ENCODE assay signal across 8 cellular contexts in the genomic region with DNA sequence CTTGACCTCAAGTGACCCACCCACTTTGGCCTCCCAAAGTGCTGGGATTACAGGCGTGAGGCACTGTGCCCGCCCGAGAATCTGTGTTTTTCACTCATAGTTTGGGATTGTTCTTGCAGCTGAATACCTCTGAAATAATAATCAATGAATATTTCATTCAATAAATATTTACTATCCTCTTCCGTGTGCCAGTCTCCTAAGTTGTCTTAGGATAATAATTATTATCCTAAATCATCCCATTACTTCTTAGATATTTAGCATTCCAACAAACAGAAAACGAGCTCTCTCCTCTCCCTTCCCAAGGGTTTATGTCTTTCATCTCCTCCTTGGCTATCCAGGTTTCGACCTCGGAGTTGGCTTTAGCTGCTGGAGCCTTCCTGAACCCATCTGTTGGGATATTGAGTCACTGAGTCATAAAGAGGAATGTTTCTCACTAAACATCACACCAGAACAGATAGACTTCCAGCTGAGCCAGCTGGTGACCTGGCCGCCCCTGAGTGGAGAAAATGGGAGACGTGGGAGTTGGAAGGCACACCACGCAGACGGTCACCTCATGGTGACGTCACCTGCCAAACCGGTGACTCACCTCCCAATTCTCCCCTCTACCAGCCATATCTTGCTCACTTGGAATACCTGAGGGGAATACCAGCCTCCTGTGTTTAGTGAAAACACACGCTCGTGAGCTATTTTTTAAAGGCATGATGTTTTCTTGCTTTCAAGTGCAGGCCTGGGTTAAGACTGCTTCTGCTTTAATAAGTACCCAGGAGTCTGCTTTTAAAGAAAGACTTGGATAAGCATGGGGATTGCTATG. TPM values are rescaled to one million over a fixed set of nuclear protein-coding genes. Genes with fewer than 3 reads are reported as not detected.
DNase-seq lines count a peak whose midpoint lies in the region; ATAC-seq, FAIRE-seq and TF ChIP-seq lines count a peak whose summit lies in the region.

No MANE protein-coding gene starts in this region.

- peaks cover 2 to 23% of the 10 kb centered on the region in 2 donors for H3K4me1 ChIP-seq in ascending aorta
- H3K4me1 ChIP-seq in kidney (ENCODE audit: control insufficient read depth in 1 of 2, insufficient read depth in 1 of 2, low read depth in 1 of 2, low read length in 2 of 2): peaks cover 0 to 4% of the 10 kb centered on the region in 2 donors
- H3K4me1 ChIP-seq in upper lobe of right lung: peaks cover 10% of the 10 kb centered on the region
- H3K4me1 ChIP-seq in CD8-positive, alpha-beta T cell (ENCODE audit: insufficient read depth, low read length): peaks cover 25% of the 10 kb centered on the region

- H3K4me3 ChIP-seq in ascending aorta (no peak overlapping the region), kidney (ENCODE audit: low read length in 2 of 2) (no peak overlapping the region), upper lobe of right lung (no peak overlapping the region)
- H3K4me3 ChIP-seq in CD8-positive, alpha-beta T cell (ENCODE audit: low read depth, low read length): no peak overlapping the region

- CTCF ChIA-PET in CD8-positive, alpha-beta T cell (lab: Charles Lee): interaction anchor here (1.2 to 8.2 kb wide), 2 partner anchors 39 to 312 kb away, joined by 3 to 83 read pairs; no protein-coding TSS in a partner anchor

- H3K4me1 Mint-ChIP-seq in CD8-positive, alpha-beta T cell (ENCODE audit: low read depth): peaks cover 29% of the 10 kb centered on the region

- no peaks in the 10 kb centered on the region for H3K27me3 Mint-ChIP-seq in CD8-positive, alpha-beta T cell (ENCODE audit: low read depth)

- TF ChIP-seq CTCF in ascending aorta (IDR thresholded peaks at IDR 0.05): no peak
- TF ChIP-seq CTCF in kidney (IDR thresholded peaks at IDR 0.05; ENCODE audit: borderline replicate concordance, extremely low read depth, insufficient read depth): no peak
- TF ChIP-seq CTCF in upper lobe of right lung (IDR thresholded peaks at IDR 0.05): no peak
- no peak for TF ChIP-seq CTCF in CD8-positive, alpha-beta T cell (IDR thresholded peaks at IDR 0.05)

- no peaks in the 10 kb centered on the region for H3K27me3 ChIP-seq in ascending aorta
- no peaks in the 10 kb centered on the region for H3K27me3 ChIP-seq in upper lobe of right lung
- no peaks in the 10 kb centered on the region for H3K27me3 ChIP-seq in CD8-positive, alpha-beta T cell (ENCODE audit: insufficient read depth, low read length)

- peak overlapping the region in 1 of 2 donors; percentile 47 for H3K9ac ChIP-seq in kidney (ENCODE audit: low read length in 2 of 2)

- H3K27ac Mint-ChIP-seq in CD8-positive, alpha-beta T cell: no peak overlapping the region

- DNase-seq in Right ventricle myocardium superior (peak; percentile 46), cardiac septum (ENCODE audit: low spot score) (no peak), ascending aorta (ENCODE audit: low spot score in 2 of 2) (peak; percentile 61 to 91), kidney (peak; percentile 91), upper lobe of right lung (no peak)
- no peak for DNase-seq in CD8-positive, alpha-beta T cell

- H3K27ac ChIP-seq in ascending aorta (peak overlapping the region; percentile 88 to 94), kidney (ENCODE audit: low read depth in 2 of 2, low read length in 2 of 2) (peak overlapping the region; percentile 10 to 54), upper lobe of right lung (peak overlapping the region; percentile 11)
- no peak overlapping the region for H3K27ac ChIP-seq in CD8-positive, alpha-beta T cell (ENCODE audit: low read depth, low read length)

- no peak overlapping the region for H3K4me3 Mint-ChIP-seq in CD8-positive, alpha-beta T cell

- intact Hi-C loops in Right ventricle myocardium superior (cut with DNase I): no loop called here
- intact Hi-C loops in cardiac septum (cut with DNase I): no loop called here
- intact Hi-C loops in ascending aorta (cut with DNase I): loop anchor here (2.0 to 10.0 kb wide), 3 partner anchors 28 to 438 kb away; no protein-coding TSS in a partner anchor
- intact Hi-C loops in kidney (cut with DNase I): no loop called here
- intact Hi-C loops in upper lobe of right lung (cut with DNase I): loop anchor here (10.0 kb wide), 1 partner anchor 308 kb away; no protein-coding TSS in a partner anchor
- intact Hi-C loops in CD8-positive, alpha-beta T cell (cut with DNase I, micrococcal nuclease): loop anchor here in 1 of 2 experiments (10.0 kb wide), 2 partner anchors 48 to 508 kb away; a partner anchor contains a TSS

- no peaks in the 10 kb centered on the region for H3K36me3 ChIP-seq in ascending aorta
- no peaks in the 10 kb centered on the region for H3K36me3 ChIP-seq in kidney (ENCODE audit: control insufficient read depth in 1 of 2, insufficient read depth in 2 of 2, low read length in 2 of 2)
- no peaks in the 10 kb centered on the region for H3K36me3 ChIP-seq in upper lobe of right lung
- no peaks in the 10 kb centered on the region for H3K36me3 ChIP-seq in CD8-positive, alpha-beta T cell (ENCODE audit: insufficient read depth, low read length)

- H3K36me3 Mint-ChIP-seq in CD8-positive, alpha-beta T cell: no peaks in the 10 kb centered on the region

- H3K9me3 Mint-ChIP-seq in CD8-positive, alpha-beta T cell: no peaks in the 10 kb centered on the region

- H3K9me3 ChIP-seq in ascending aorta: no peaks in the 10 kb centered on the region
- H3K9me3 ChIP-seq in kidney (ENCODE audit: control insufficient read depth in 1 of 2, low read length in 2 of 2): no peaks in the 10 kb centered on the region
- no peaks in the 10 kb centered on the region for H3K9me3 ChIP-seq in upper lobe of right lung
- H3K9me3 ChIP-seq in CD8-positive, alpha-beta T cell (ENCODE audit: low read length): no peaks in the 10 kb centered on the region

- no peak for FAIRE-seq in kidney (lab: Jason Lieb, UNC)

- no peak for ATAC-seq in Right ventricle myocardium superior (ENCODE audit: poor library complexity)
- ATAC-seq in upper lobe of right lung: peak; percentile 25
- ATAC-seq in HG03565 (IDR thresholded peaks at IDR 0.05; ENCODE audit: unreplicated experiment): no peak
- ATAC-seq in CD8-positive, alpha-beta T cell: no peak
- no peak for ATAC-seq in GM21526 (IDR thresholded peaks at IDR 0.05; ENCODE audit: low FRiP score, unreplicated experiment)

- POLR2A ChIA-PET in CD8-positive, alpha-beta T cell (lab: Charles Lee): no interaction called here

RNA-seq across cellular contexts. Expression of a gene that starts 43.9 kb away (rescaled TPM):
- total RNA-seq in Right ventricle myocardium superior: 22.8 TPM
- total RNA-seq in cardiac septum: 71.5 TPM
- 52.2 TPM for total RNA-seq in ascending aorta
- 147 TPM for total RNA-seq in kidney
- polyA plus RNA-seq in kidney (ENCODE audit: insufficient read depth, low read depth, low replicate concordance): 39.4 TPM
- 97.1 TPM for total RNA-seq in upper lobe of right lung
- total RNA-seq in CD8-positive, alpha-beta T cell: 100 to 1,000 TPM; 246 to 253 TPM

Comparison
In these comparisons a context has a peak if more than half of its experiments do, and no peak if none do; other contexts are left out.
1. DNase-seq: peak in Right ventricle myocardium superior (single experiment), ascending aorta (2 of 2) and kidney (single experiment); none in cardiac septum (single experiment), upper lobe of right lung (single experiment) and CD8-positive, alpha-beta T cell (0 of 7).
2. intact Hi-C loops: an anchor here in ascending aorta (2.0 to 10.0 kb wide) and upper lobe of right lung (10.0 kb wide); none called in Right ventricle myocardium superior, cardiac septum and kidney.